ENCODE assay signal across 1 cellular context in genomic region chr9:93906182-93906880, GRCh38.
TF ChIP-seq lines count a peak whose summit lies in the region.

No MANE protein-coding gene starts in this region.

TF ChIP-seq in WTC11, 78 proteins besides CTCF, POLR2A, EP300 and RAD21 (continued from another document):
- TF ChIP-seq ZNF281 (CRISPR knock-in tag; IDR thresholded peaks at IDR 0.05) (no peak), FOXJ3 (CRISPR knock-in tag; IDR thresholded peaks at IDR 0.05; ENCODE audit: borderline replicate concordance) (no peak), TCF7 (CRISPR knock-in tag; IDR thresholded peaks at IDR 0.05; ENCODE audit: low read depth) (no peak), JAZF1 (CRISPR knock-in tag; IDR thresholded peaks at IDR 0.05) (no peak), MXD4 (CRISPR knock-in tag; IDR thresholded peaks at IDR 0.05; ENCODE audit: borderline replicate concordance) (no peak)
